Comparison of ENCODE assay signal across 8 cellular contexts in the genomic region with DNA sequence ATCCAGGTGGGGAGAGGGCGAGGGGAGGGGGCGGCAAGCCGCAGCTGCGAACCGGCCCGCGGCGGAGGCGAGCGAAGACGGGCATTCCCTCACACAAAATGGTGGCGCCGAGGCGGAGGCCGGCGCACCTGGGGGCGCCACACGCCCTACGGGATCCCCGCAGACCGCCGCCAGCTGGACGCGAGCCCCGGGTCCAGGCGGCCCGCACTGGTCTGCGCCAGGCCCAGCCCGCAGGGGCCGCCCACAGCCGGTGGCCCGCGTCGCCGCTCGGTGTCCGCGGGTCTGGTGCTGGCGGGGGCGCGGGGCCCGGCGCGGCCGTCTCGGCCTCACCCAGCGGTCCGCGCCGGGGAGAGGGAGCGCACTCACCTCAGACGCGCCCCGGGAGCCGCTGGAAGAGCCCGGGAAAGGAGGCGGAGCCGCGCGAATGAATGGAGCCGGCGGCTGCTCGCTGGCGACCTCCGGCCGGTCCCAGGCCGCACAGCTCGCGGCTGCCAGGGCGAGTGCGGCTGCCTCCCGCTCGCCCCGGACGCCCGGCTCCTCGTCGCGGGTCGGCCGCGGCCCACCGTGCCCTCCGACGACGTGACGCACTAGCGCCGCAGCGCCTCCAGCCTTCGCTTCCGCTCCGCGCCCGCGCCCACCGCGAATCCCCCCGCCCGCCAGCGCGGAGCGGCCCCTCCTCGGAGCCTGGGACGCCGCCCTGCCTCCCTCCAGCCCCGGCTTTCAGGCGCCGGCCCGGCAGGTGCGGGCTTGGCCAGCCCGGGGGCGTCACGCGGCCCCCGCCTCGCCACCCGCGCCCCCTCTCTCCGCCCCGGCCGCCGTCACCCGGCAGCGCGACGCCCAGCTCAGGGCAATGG. TPM values are rescaled to one million over a fixed set of nuclear protein-coding genes. Genes with fewer than 3 reads are reported as not detected.
A peak's percentile ranks its signal among the peaks of the same experiment; 100 is the strongest.
DNase-seq lines count a peak whose midpoint lies in the region; ATAC-seq and TF ChIP-seq lines count a peak whose summit lies in the region.

A gene with protein sequence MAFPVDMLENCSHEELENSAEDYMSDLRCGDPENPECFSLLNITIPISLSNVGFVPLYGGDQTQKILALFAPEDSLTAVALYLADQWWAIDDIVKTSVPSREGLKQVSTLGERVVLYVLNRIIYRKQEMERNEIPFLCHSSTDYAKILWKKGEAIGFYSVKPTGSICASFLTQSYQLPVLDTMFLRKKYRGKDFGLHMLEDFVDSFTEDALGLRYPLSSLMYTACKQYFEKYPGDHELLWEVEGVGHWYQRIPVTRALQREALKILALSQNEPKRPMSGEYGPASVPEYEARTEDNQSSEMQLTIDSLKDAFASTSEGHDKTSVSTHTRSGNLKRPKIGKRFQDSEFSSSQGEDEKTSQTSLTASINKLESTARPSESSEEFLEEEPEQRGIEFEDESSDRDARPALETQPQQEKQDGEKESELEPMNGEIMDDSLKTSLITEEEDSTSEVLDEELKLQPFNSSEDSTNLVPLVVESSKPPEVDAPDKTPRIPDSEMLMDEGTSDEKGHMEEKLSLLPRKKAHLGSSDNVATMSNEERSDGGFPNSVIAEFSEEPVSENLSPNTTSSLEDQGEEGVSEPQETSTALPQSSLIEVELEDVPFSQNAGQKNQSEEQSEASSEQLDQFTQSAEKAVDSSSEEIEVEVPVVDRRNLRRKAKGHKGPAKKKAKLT (minus strand): TSS at position 589 of the 854 bp plus-strand sequence. CDS start 24,711 bp downstream, outside the sequence.

- TF ChIP-seq POLR2A in right lobe of liver (IDR thresholded peaks at IDR 0.05): peak; percentile 70

- H3K79me2 ChIP-seq in ACC112 (ENCODE audit: control insufficient read depth, insufficient read depth, low read length, unreplicated experiment): no peaks in the 10 kb centered on the region

- peak; percentile 47 for DNase-seq in KBM-7
- DNase-seq in activated CD4-positive, alpha-beta T cell treated with anti-CD3 and anti-CD28 coated beads for 1 hour: peak; percentile 35
- DNase-seq in right lobe of liver: peak; percentile 58 to 64 (median 60)
- peak; percentile 17 to 43 (median 25) for DNase-seq in stimulated activated CD4-positive, alpha-beta T cell treated with anti-CD3 and anti-CD28 coated beads, TNF-alpha, amount 100 ng/mL, for 4 hours (ENCODE audit: low read depth in 3 of 3)

- H3K36me3 ChIP-seq in ACC112 (ENCODE audit: insufficient read depth, low read length) (no peaks in the 10 kb centered on the region), right lobe of liver (no peaks in the 10 kb centered on the region)

- H3K4me1 ChIP-seq in ACC112 (ENCODE audit: control insufficient read depth, insufficient read depth, low read length, unreplicated experiment) (peaks cover 3% of the 10 kb centered on the region), right lobe of liver (peaks cover 0 to 13% (median 0%) of the 10 kb centered on the region in 4 donors)

- no peak within 1 kb of the TSS for H3K27ac ChIP-seq in ACC112 (ENCODE audit: low read depth, low read length)
- peak within 1 kb of the TSS; percentile 76 for H3K27ac ChIP-seq in cingulate gyrus (ENCODE audit: low read depth, low read length)
- peak within 1 kb of the TSS; percentile 51 to 65 (median 62) for H3K27ac ChIP-seq in right lobe of liver

- in situ Hi-C loops in KBM-7 (cut with MboI; ENCODE audit: low pct_unique_long_range_greater_than_20kb, low sequenced_read_pairs): no loop called here

- peak; percentile 50 for ATAC-seq in GM19025 (IDR thresholded peaks at IDR 0.05; ENCODE audit: low read depth, unreplicated experiment)
- peak; percentile 77 to 90 (median 86) for ATAC-seq in right lobe of liver
- no peak for ATAC-seq in HG03457 (IDR thresholded peaks at IDR 0.05; ENCODE audit: unreplicated experiment)

- intact Hi-C loops in right lobe of liver (cut with DNase I): no loop called here

- H3K27me3 ChIP-seq in ACC112 (ENCODE audit: insufficient read depth, low read length): peaks cover 5% of the 10 kb centered on the region; the same call in 1 of the 2 replicates
- no peaks in the 10 kb centered on the region for H3K27me3 ChIP-seq in right lobe of liver

- no CpG with 5 or more reads among the region's 127 CpGs for WGBS in right lobe of liver (ENCODE audit: insufficient coverage, low coverage, low lambda C conversion rate, missing lambda C conversion rate)

- H3K4me3 ChIP-seq in ACC112 (ENCODE audit: low read depth, low read length) (peak within 1 kb of the TSS; percentile 81), right lobe of liver (peak within 1 kb of the TSS; percentile 53 to 75 (median 58))

- no peak for TF ChIP-seq CTCF in right lobe of liver (IDR thresholded peaks at IDR 0.05)

- peak within 1 kb of the TSS; percentile 86 for H2AFZ ChIP-seq in ACC112 (ENCODE audit: low read length, unreplicated experiment)

- H3K9me3 ChIP-seq in right lobe of liver: no peaks in the 10 kb centered on the region

RNA-seq across cellular contexts. Expression of the gene that starts here (rescaled TPM):
- 1 to 10 TPM; 1.2 to 7.5 (median 4.1) TPM for total RNA-seq in right lobe of liver
